ENCODE assay signal across 7 cellular contexts in the genomic region with DNA sequence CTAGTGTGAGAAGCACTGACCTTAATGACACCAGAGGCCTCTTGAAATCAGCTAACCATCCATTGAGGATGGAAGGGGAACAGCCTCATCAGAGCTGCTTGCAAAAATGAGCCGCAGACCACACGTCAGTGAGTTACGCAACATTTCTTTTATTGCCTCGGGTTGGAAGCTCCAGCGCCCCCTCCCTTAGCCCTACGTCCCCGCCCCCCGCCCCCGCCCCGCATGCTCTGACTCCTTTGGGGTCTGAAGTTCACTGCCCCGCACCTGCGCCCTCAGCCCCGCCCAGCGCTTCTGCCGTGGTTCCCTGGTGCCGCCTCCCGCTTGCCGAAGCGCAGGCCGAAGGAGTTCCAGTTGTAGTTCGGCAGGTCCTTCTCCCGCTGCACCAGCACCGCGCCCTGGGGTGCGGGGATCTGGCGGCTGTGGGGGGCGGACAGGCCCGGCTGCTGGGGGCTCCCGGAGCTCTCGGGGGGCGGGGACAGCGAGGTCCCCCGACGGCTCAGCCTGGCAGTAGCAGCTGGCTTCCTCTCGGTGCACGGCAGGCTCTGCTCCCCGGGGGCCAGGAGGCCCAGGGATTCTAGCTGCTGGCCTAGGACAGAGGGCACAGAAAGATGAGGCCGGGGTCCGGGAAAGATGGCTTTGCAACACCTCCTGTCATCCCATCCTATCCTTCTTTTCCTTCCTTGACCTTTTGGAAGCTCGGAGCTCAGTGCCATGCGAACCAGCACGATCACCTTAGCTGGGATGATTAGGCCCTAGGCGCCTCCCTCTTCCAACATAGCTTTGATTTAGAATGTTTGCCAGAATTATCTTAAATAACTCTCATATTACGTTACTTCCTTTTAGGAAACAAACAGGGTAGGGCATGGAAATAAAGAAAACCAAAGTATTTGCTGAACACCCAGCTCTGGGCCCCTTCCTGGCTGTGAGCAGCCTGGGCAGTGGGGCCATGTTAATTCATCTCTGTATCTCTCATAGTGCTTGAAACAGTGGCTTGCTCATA. TPM values are rescaled to one million over a fixed set of nuclear protein-coding genes. Genes with fewer than 3 reads are reported as not detected.
DNase-seq lines count a peak whose midpoint lies in the region; ATAC-seq and TF ChIP-seq lines count a peak whose summit lies in the region.

No MANE protein-coding gene starts in this region.

- H3K9ac ChIP-seq in H9 (ENCODE audit: extremely low read depth, insufficient read length, low read length), result no peak overlapping the region
- H3K9ac ChIP-seq in neuronal stem cell (ENCODE audit: low read depth, low read length, poor library complexity), result no peak overlapping the region

- no peaks in the 10 kb centered on the region for H3K9me3 ChIP-seq in H9 (ENCODE audit: control insufficient read depth, low read depth, low read length)
- H3K9me3 ChIP-seq in neuronal stem cell (replicated peaks in 1 of 2; ENCODE audit: control insufficient read depth in 2 of 2, insufficient read depth in 1 of 2, low read depth in 1 of 2, low read length in 2 of 2), result peaks cover 0 to 4% of the 10 kb centered on the region in 2 donors
- no peaks in the 10 kb centered on the region for H3K9me3 ChIP-seq in WERI-Rb-1 (ENCODE audit: severe bottlenecking)

- no peak for ATAC-seq in GM21529 (IDR thresholded peaks at IDR 0.05; ENCODE audit: unreplicated experiment)

- H3T11ph ChIP-seq in H9 (ENCODE audit: low read length), result no peak overlapping the region

- no peaks in the 10 kb centered on the region for H3K79me2 ChIP-seq in H9 (ENCODE audit: insufficient read depth, low read length)

- no CpG with 5 or more reads among the region's 44 CpGs for WGBS in H9 (ENCODE audit: extremely low coverage, insufficient read length, low lambda C conversion rate)
- no CpG with 5 or more reads among the region's 44 CpGs for WGBS in neuronal stem cell (ENCODE audit: extremely low coverage in 2 of 2, insufficient read length in 2 of 2, insufficient replicate concordance in 1 of 2), 2 donors

- H3K18ac ChIP-seq in H9 (ENCODE audit: insufficient read length, low read depth, low read length), result no peak overlapping the region
- H3K18ac ChIP-seq in neuronal stem cell (ENCODE audit: low read length), result peak overlapping the region; percentile 33

- no peaks in the 10 kb centered on the region for H3K23me2 ChIP-seq in H9 (ENCODE audit: insufficient read length, low read depth, low read length, poor library complexity, severe bottlenecking)

- H3K4me1 ChIP-seq in H9 (ENCODE audit: insufficient read depth, low read length) (no peaks in the 10 kb centered on the region), neuronal stem cell (ENCODE audit: control insufficient read depth in 2 of 2, insufficient read depth in 1 of 2, low read depth in 1 of 2, low read length in 2 of 2) (peaks cover 4 to 5% of the 10 kb centered on the region in 2 donors)

- H3K4me3 Mint-ChIP-seq in H9, result peak overlapping the region; percentile 49 to 68; a peak in 4 of 5 replicates

- H2BK120ac ChIP-seq in H9 (ENCODE audit: low read depth, low read length, poor library complexity, severe bottlenecking) (no peak overlapping the region), neuronal stem cell (ENCODE audit: low read depth, low read length) (no peak overlapping the region)

- H4K91ac ChIP-seq in H9 (ENCODE audit: insufficient read length, low read depth, low read length), result no peak overlapping the region
- H4K91ac ChIP-seq in neuronal stem cell (ENCODE audit: low read depth, low read length, poor library complexity), result no peak overlapping the region

- H3K27me3 ChIP-seq in H9 (ENCODE audit: insufficient read depth, low read length) (peaks cover 2% of the 10 kb centered on the region; the same call in 1 of the 2 replicates), neuronal stem cell (ENCODE audit: control insufficient read depth in 3 of 3, insufficient read depth in 3 of 3, low read depth in 1 of 3, low read length in 3 of 3) (peaks cover 0 to 68% (median 21%) of the 10 kb centered on the region in 3 experiments), WERI-Rb-1 (ENCODE audit: insufficient read depth, low read depth, severe bottlenecking) (no peaks in the 10 kb centered on the region)

- H2AFZ ChIP-seq in H9 (ENCODE audit: low read length) (no peak overlapping the region), neuronal stem cell (ENCODE audit: low read length) (peak overlapping the region; percentile 76)

- H2BK20ac ChIP-seq in H9 (ENCODE audit: low read depth, low read length, poor library complexity, severe bottlenecking), result no peak overlapping the region

- no peak overlapping the region; a peak in 1 of 7 replicates for H3K27ac Mint-ChIP-seq in H9

- H3K14ac ChIP-seq in H9 (ENCODE audit: insufficient read depth, low read length) (no peak overlapping the region), neuronal stem cell (ENCODE audit: low read length) (no peak overlapping the region)

- H3K27me3 Mint-ChIP-seq in H9 (ENCODE audit: low read depth), result peaks cover 84% of the 10 kb centered on the region

- TF ChIP-seq CTCF in H9 (conservative IDR thresholded peaks at IDR 0.05) (no peak), epithelial cell of esophagus (IDR thresholded peaks at IDR 0.05; ENCODE audit: insufficient read depth, low read depth, low read length, missing control alignments) (no peak), WERI-Rb-1 (IDR thresholded peaks at IDR 0.05; ENCODE audit: low read depth, low read length) (no peak)

- H3K27ac ChIP-seq in H9 (ENCODE audit: insufficient read length, low read depth, low read length) (no peak overlapping the region), neuronal stem cell (replicated peaks; ENCODE audit: low read length) (no peak overlapping the region), WERI-Rb-1 (no peak overlapping the region)

- H3K56ac ChIP-seq in H9 (ENCODE audit: insufficient read length, low read depth, low read length), result no peak overlapping the region

- H2BK15ac ChIP-seq in H9 (ENCODE audit: low read depth, low read length), result no peak overlapping the region
- no peak overlapping the region for H2BK15ac ChIP-seq in neuronal stem cell (ENCODE audit: low read length)

- H3K79me1 ChIP-seq in H9 (ENCODE audit: insufficient read depth, low read depth, low read length, poor library complexity, severe bottlenecking) (no peaks in the 10 kb centered on the region), neuronal stem cell (ENCODE audit: low read depth, low read length) (peaks cover 2% of the 10 kb centered on the region)

- H2BK12ac ChIP-seq in H9 (ENCODE audit: insufficient read length, low read depth, low read length), result no peak overlapping the region
- no peak overlapping the region for H2BK12ac ChIP-seq in neuronal stem cell (ENCODE audit: low read length)

- no peak overlapping the region for H3K4me3 ChIP-seq in epithelial cell of esophagus (ENCODE audit: low read length)
- H3K4me3 ChIP-seq in neuronal stem cell (ENCODE audit: low read length in 2 of 2), result no peak overlapping the region
- H3K4me3 ChIP-seq in WERI-Rb-1 (ENCODE audit: low read depth, low read length), result no peak overlapping the region

- DNase-seq in H9, result peak; percentile 77
- peak; percentile 58 for DNase-seq in NCI-H69 (lab: John Stamatoyannopoulos, UW)
- peak; percentile 62 for DNase-seq in epithelial cell of esophagus (ENCODE audit: low read depth)
- DNase-seq in neuronal stem cell (ENCODE audit: low spot score), result no peak
- DNase-seq in WERI-Rb-1, result no peak
- DNase-seq in anterior cingulate cortex (lab: John Stamatoyannopoulos, UW), result no peak

- H3K23ac ChIP-seq in H9 (ENCODE audit: insufficient read length, low read depth, low read length), result no peak overlapping the region
- H3K23ac ChIP-seq in neuronal stem cell (ENCODE audit: low read depth, low read length, poor library complexity), result no peak overlapping the region

- H3K36me3 Mint-ChIP-seq in H9 (ENCODE audit: insufficient read depth in 1 of 3, low read depth in 3 of 3), result no peaks in the 10 kb centered on the region; a peak in 2 of 7 replicates

- H2AK5ac ChIP-seq in H9 (ENCODE audit: insufficient read length, low read length), result no peak overlapping the region
- no peak overlapping the region for H2AK5ac ChIP-seq in neuronal stem cell (ENCODE audit: low read depth, low read length)

- H3K4me2 ChIP-seq in H9 (ENCODE audit: insufficient read depth, insufficient read length, low read length), result peak overlapping the region; percentile 55
- H3K4me2 ChIP-seq in neuronal stem cell (ENCODE audit: insufficient read depth, low read length, poor library complexity, severe bottlenecking), result peak overlapping the region; percentile 28

- H2BK5ac ChIP-seq in H9 (ENCODE audit: insufficient read length, low read length) (no peak overlapping the region), neuronal stem cell (ENCODE audit: low read length) (no peak overlapping the region)

- no peak overlapping the region for H4K5ac ChIP-seq in H9 (ENCODE audit: insufficient read length, low read depth, low read length)

- H3K4ac ChIP-seq in H9 (ENCODE audit: low read depth, low read length), result no peak overlapping the region
- H3K4ac ChIP-seq in neuronal stem cell (ENCODE audit: low read length), result no peak overlapping the region

- H3K9me3 Mint-ChIP-seq in H9, result peaks cover 0 to 5% of the 10 kb centered on the region in 2 experiments; a peak in 1 of 5 replicates

- H3K36me3 ChIP-seq in neuronal stem cell (replicated peaks in 1 of 2; ENCODE audit: control insufficient read depth in 2 of 2, insufficient read depth in 2 of 2, low read length in 2 of 2) (no peaks in the 10 kb centered on the region), WERI-Rb-1 (no peaks in the 10 kb centered on the region)

- no peaks in the 10 kb centered on the region for H4K20me1 ChIP-seq in H9 (ENCODE audit: control insufficient read depth, insufficient read depth, insufficient read length)

- H3K4me1 Mint-ChIP-seq in H9, result peaks cover 8 to 13% of the 10 kb centered on the region in 2 experiments

- H4K8ac ChIP-seq in H9 (replicated peaks; ENCODE audit: insufficient read length, low read depth, low read length) (no peak overlapping the region), neuronal stem cell (ENCODE audit: low read depth, low read length) (no peak overlapping the region)

RNA-seq across cellular contexts. Expression of a gene that starts 5.8 kb away (rescaled TPM):
- total RNA-seq in H9 (2021), result 0.59 and 0.68 TPM in 2 replicates
- polyA plus RNA-seq in neuronal stem cell (2013, experiment 1 of 2), result not detected
- not detected for polyA plus RNA-seq in neuronal stem cell (2013, experiment 2 of 2)

RNA-seq across cellular contexts. Expression of a gene that starts 23.3 kb away (rescaled TPM):
- 4.2 and 6.3 TPM in 2 replicates for total RNA-seq in H9 (2021)
- 0.22 TPM for polyA plus RNA-seq in neuronal stem cell (2013, experiment 1 of 2)
- polyA plus RNA-seq in neuronal stem cell (2013, experiment 2 of 2), result 0.29 TPM

RNA-seq across cellular contexts. Expression of a gene that starts 24.4 kb away (rescaled TPM):
- total RNA-seq in H9 (2021), result not detected in 2 replicates
- not detected for polyA plus RNA-seq in neuronal stem cell (2013, experiment 1 of 2)
- polyA plus RNA-seq in neuronal stem cell (2013, experiment 2 of 2), result not detected

RNA-seq across cellular contexts. Expression of a gene that starts 38.7 kb away (rescaled TPM):
- total RNA-seq in H9 (2021), result 17.6 and 18.6 TPM in 2 replicates
- polyA plus RNA-seq in neuronal stem cell (2013, experiment 1 of 2), result 8.8 TPM
- 8.4 TPM for polyA plus RNA-seq in neuronal stem cell (2013, experiment 2 of 2)

Comparison
In these comparisons a context has a peak if more than half of its experiments do, and no peak if none do; other contexts are left out.
1. DNase-seq: peak in H9 (single experiment), NCI-H69 (single experiment) and epithelial cell of esophagus (single experiment); none in neuronal stem cell (single experiment), WERI-Rb-1 (single experiment) and anterior cingulate cortex (0 of 58).